1 cellular context compared by ENCODE assay signal in genomic region chr16:73046484-73047214, GRCh38.
TF ChIP-seq lines count a peak whose summit lies in the region.

No MANE protein-coding gene starts in this region.

TF ChIP-seq in WTC11, 78 proteins besides CTCF, POLR2A, EP300 and RAD21 (continued from another document):
- TF ChIP-seq STAT6 (CRISPR knock-in tag; conservative IDR thresholded peaks at IDR 0.05; ENCODE audit: low read depth), result no peak
- TF ChIP-seq OVOL2 (CRISPR knock-in tag; IDR thresholded peaks at IDR 0.05; ENCODE audit: borderline replicate concordance), result no peak
- no peak for TF ChIP-seq SP1 (CRISPR knock-in tag; conservative IDR thresholded peaks at IDR 0.05)
